Comparison of ENCODE assay signal across 3 cellular contexts in genomic region chr19:15080002-15080401, GRCh38.
A peak's percentile ranks its signal among the peaks of the same experiment; 100 is the strongest.
TF ChIP-seq lines count a peak whose summit lies in the region.

No MANE protein-coding gene starts in this region.

TF ChIP-seq in A549, 52 proteins besides CTCF, POLR2A, EP300 and RAD21:
- TF ChIP-seq REST (IDR thresholded peaks at IDR 0.05) = peak; percentile 75

TF ChIP-seq in Ishikawa, 13 proteins besides CTCF, POLR2A, EP300 and RAD21:
- TF ChIP-seq REST (IDR thresholded peaks at IDR 0.05; ENCODE audit: low read depth) = peak; percentile 81
TF ChIP-seq in Ishikawa: peak in this region for 1; not testable (repeated sequence) for 12.

TF ChIP-seq in K562, 482 proteins besides CTCF, POLR2A, EP300 and RAD21:
- TF ChIP-seq EHMT2 (IDR thresholded peaks at IDR 0.05) (peak; percentile 85), MIER1 (IDR thresholded peaks at IDR 0.05; ENCODE audit: low read depth) (peak; percentile 71; the same call in 1 of the 2 replicates), ZNF384 (IDR thresholded peaks at IDR 0.05; ENCODE audit: low read depth, low read length) (peak; percentile 61)
